1 cellular context compared by ENCODE assay signal in genomic region chr6:28212510-28213212, GRCh38.
TF ChIP-seq lines count a peak whose summit lies in the region.

No MANE protein-coding gene starts in this region.

TF ChIP-seq in HEK293, 187 proteins besides CTCF, POLR2A, EP300 and RAD21 (continued from another document and continues in another):
- TF ChIP-seq PRDM2 (tag by site-specific recombination; IDR thresholded peaks at IDR 0.05; ENCODE audit: borderline replicate concordance) = no peak
- TF ChIP-seq ZNF670 (tag by site-specific recombination; IDR thresholded peaks at IDR 0.05; ENCODE audit: low read depth) = no peak
- TF ChIP-seq ZNF433 (tag by site-specific recombination; IDR thresholded peaks at IDR 0.05; ENCODE audit: low read depth) = no peak
- TF ChIP-seq ZNF354C (tag by site-specific recombination; IDR thresholded peaks at IDR 0.05; ENCODE audit: borderline replicate concordance, low read depth) = no peak
- 0 out of 2 replicates have a peak, but pooled peaks have one; percentile 51 for TF ChIP-seq OVOL3 (tag by site-specific recombination; IDR thresholded peaks at IDR 0.05)
- 0 out of 2 replicates have a peak, but pooled peaks have one; percentile 39 for TF ChIP-seq PATZ1 (tag by site-specific recombination; IDR thresholded peaks at IDR 0.05)
- TF ChIP-seq KLF10 (tag by site-specific recombination; IDR thresholded peaks at IDR 0.05) = peak; percentile 78; the same call in 1 of the 2 replicates
- TF ChIP-seq ZNF610 (tag by site-specific recombination; IDR thresholded peaks at IDR 0.05; ENCODE audit: borderline replicate concordance) = peak; percentile 74
- peak; percentile 88 for TF ChIP-seq ZNF692 (tag by site-specific recombination; IDR thresholded peaks at IDR 0.05)
- TF ChIP-seq ZNF639 (tag by site-specific recombination; IDR thresholded peaks at IDR 0.05) = peak; percentile 97
- TF ChIP-seq BCL11A (tag by site-specific recombination; IDR thresholded peaks at IDR 0.05; ENCODE audit: low read depth) = peak; percentile 86
- TF ChIP-seq ZNF529 (tag by site-specific recombination; IDR thresholded peaks at IDR 0.05; ENCODE audit: insufficient replicate concordance) = peak; percentile 52
- TF ChIP-seq ZNF561 (tag by site-specific recombination; IDR thresholded peaks at IDR 0.05; ENCODE audit: borderline replicate concordance) = peak; percentile 92
- peak; percentile 39; the same call in 1 of the 2 replicates for TF ChIP-seq ZNF10 (tag by site-specific recombination; IDR thresholded peaks at IDR 0.05)
- no peak for TF ChIP-seq ZNF223 (tag by site-specific recombination; IDR thresholded peaks at IDR 0.05)
- TF ChIP-seq ZNF23 (tag by site-specific recombination; IDR thresholded peaks at IDR 0.05; ENCODE audit: borderline replicate concordance) = no peak
- TF ChIP-seq ZNF830 (tag by site-specific recombination; IDR thresholded peaks at IDR 0.05; ENCODE audit: low read depth) = no peak
- TF ChIP-seq ZNF169 (tag by site-specific recombination; IDR thresholded peaks at IDR 0.05) = no peak
- peak; percentile 43; the same call in 1 of the 2 replicates for TF ChIP-seq REST (tag by site-specific recombination; IDR thresholded peaks at IDR 0.05)
- TF ChIP-seq ZNF202 (tag by site-specific recombination; IDR thresholded peaks at IDR 0.05; ENCODE audit: borderline replicate concordance) = no peak
- TF ChIP-seq ZNF37A (tag by site-specific recombination; IDR thresholded peaks at IDR 0.05) = no peak; the same call in 1 of the 2 replicates
- peak; percentile 51; the same call in 1 of the 2 replicates for TF ChIP-seq ZNF626 (tag by site-specific recombination; IDR thresholded peaks at IDR 0.05)
- peak; percentile 67 for TF ChIP-seq FEZF1 (tag by site-specific recombination; IDR thresholded peaks at IDR 0.05)
- TF ChIP-seq ZBTB49 (tag by site-specific recombination; IDR thresholded peaks at IDR 0.05; ENCODE audit: low read depth) = no peak
- TF ChIP-seq PRDM10 (tag by site-specific recombination; IDR thresholded peaks at IDR 0.05) = 0 out of 2 replicates have a peak, but pooled peaks have one; percentile 3
- peak; percentile 68 for TF ChIP-seq HIC1 (tag by site-specific recombination; IDR thresholded peaks at IDR 0.05)
- no peak for TF ChIP-seq ZNF514 (tag by site-specific recombination; IDR thresholded peaks at IDR 0.05)
- TF ChIP-seq ZNF624 (tag by site-specific recombination; IDR thresholded peaks at IDR 0.05) = no peak
- peak; percentile 81 for TF ChIP-seq MZF1 (tag by site-specific recombination; IDR thresholded peaks at IDR 0.05; ENCODE audit: borderline replicate concordance)
- TF ChIP-seq ZNF311 (tag by site-specific recombination; IDR thresholded peaks at IDR 0.05; ENCODE audit: borderline replicate concordance) = no peak
- TF ChIP-seq ZIC2 (tag by site-specific recombination; IDR thresholded peaks at IDR 0.05) = no peak
